Comparison of ENCODE assay signal across 14 cellular contexts in genomic region chr13:95714142-95714832, GRCh38. TPM values are rescaled to one million over a fixed set of nuclear protein-coding genes. Genes with fewer than 3 reads are reported as not detected.
DNase-seq lines count a peak whose midpoint lies in the region; ATAC-seq and TF ChIP-seq lines count a peak whose summit lies in the region.
"Had no signal": no experiment of that assay in that cellular context is flagged by ENCODE, and none has a peak within 500 bp of the region (broad histone marks: within the 10 kb centered on the region; RNA-seq: fewer than 3 reads in every experiment).

No MANE protein-coding gene starts in this region.

- in situ Hi-C loops in astrocyte of the cerebellum (cut with HindIII; ENCODE audit: low sequenced_read_pairs) = no loop called here

- DNase-seq in AG08396 (ENCODE audit: low spot score) (peak; percentile 43), LHCN-M2 (ENCODE audit: low read depth) (peak; percentile 83), astrocyte of the cerebellum (ENCODE audit: low read depth) (peak; percentile 43), kidney tubule cell (ENCODE audit: low spot score) (peak; percentile 76), islet precursor cell (no peak), RPMI8226 (no peak)
- DNase-seq: activated CD4-positive, alpha-beta T cell treated with anti-CD3 and anti-CD28 coated beads for 4 hours; activated gamma-delta T cell; BE2C; H7; substantia nigra had no signal

- no peak overlapping the region for H3K4me3 ChIP-seq in astrocyte of the cerebellum (ENCODE audit: low read depth, low read length)
- H3K4me3 ChIP-seq: SK-N-MC had no signal

- no peak for TF ChIP-seq CTCF in astrocyte of the cerebellum (IDR thresholded peaks at IDR 0.05; ENCODE audit: low read depth, low read length, missing control alignments)

- ATAC-seq in HG02623 (IDR thresholded peaks at IDR 0.05; ENCODE audit: unreplicated experiment) (no peak), GM19023 (IDR thresholded peaks at IDR 0.05; ENCODE audit: unreplicated experiment) (no peak)

RNA-seq across cellular contexts. Expression of gene DNAJC3, which starts 37.3 kb away (rescaled TPM):
- total RNA-seq in LHCN-M2 (2014; rRNA removed) = 41.4 and 43.2 TPM in 2 replicates
- polyA plus RNA-seq in LHCN-M2 (2012) = 9.7 TPM

Comparison
In these comparisons a context has a peak if more than half of its experiments do, and no peak if none do; other contexts are left out.
1. DNase-seq: peak in AG08396 (single experiment), LHCN-M2 (single experiment), astrocyte of the cerebellum (single experiment) and kidney tubule cell (single experiment); none in islet precursor cell (single experiment) and RPMI8226 (single experiment).